9 cellular contexts compared by ENCODE assay signal in genomic region chr12:52691076-52691764, GRCh38. TPM values are rescaled to one million over a fixed set of nuclear protein-coding genes. Genes with fewer than 3 reads are reported as not detected.
DNase-seq lines count a peak whose midpoint lies in the region; ATAC-seq, FAIRE-seq and TF ChIP-seq lines count a peak whose summit lies in the region.
"Had no signal": no experiment of that assay in that cellular context is flagged by ENCODE, and none has a peak within 500 bp of the region (broad histone marks: within the 10 kb centered on the region; RNA-seq: fewer than 3 reads in every experiment).

No MANE protein-coding gene starts in this region.

- no peak overlapping the region for H3K9ac ChIP-seq in rectal smooth muscle tissue (ENCODE audit: low read length)
- H3K9ac ChIP-seq: KMS-11 had no signal

- FAIRE-seq in RCC 7860 (lab: Jason Lieb, UNC), result no peak

- peaks cover 29% of the 10 kb centered on the region for H3K4me1 Mint-ChIP-seq in activated CD8-positive, alpha-beta T cell treated with anti-CD3 and anti-CD28 coated beads, Interleukin-2, amount 10 ng/mL, durations not matched to agents 7 days and 5 days (ENCODE audit: low read depth)

- POLR2A ChIA-PET in activated CD8-positive, alpha-beta T cell treated with anti-CD3 and anti-CD28 coated beads, Interleukin-2, amount 10 ng/mL, durations not matched to agents 7 days and 5 days (lab: Charles Lee), result no interaction called here

- peaks cover 69% of the 10 kb centered on the region for H3K27me3 Mint-ChIP-seq in activated CD8-positive, alpha-beta T cell treated with anti-CD3 and anti-CD28 coated beads, Interleukin-2, amount 10 ng/mL, durations not matched to agents 7 days and 5 days (ENCODE audit: low read depth)

- no peaks in the 10 kb centered on the region for H3K36me3 ChIP-seq in rectal smooth muscle tissue (ENCODE audit: control insufficient read depth, insufficient read depth, low read length)

- H3K4me1 ChIP-seq in foreskin keratinocyte, result peaks cover 11% of the 10 kb centered on the region
- peaks cover 2% of the 10 kb centered on the region for H3K4me1 ChIP-seq in rectal smooth muscle tissue (ENCODE audit: control insufficient read depth, insufficient read depth, low read length)

- H3K4me3 Mint-ChIP-seq in activated CD8-positive, alpha-beta T cell treated with anti-CD3 and anti-CD28 coated beads, Interleukin-2, amount 10 ng/mL, durations not matched to agents 7 days and 5 days, result peak overlapping the region; percentile 64

- H3K27ac ChIP-seq in foreskin keratinocyte (no peak overlapping the region), rectal smooth muscle tissue (ENCODE audit: low read depth, low read length) (no peak overlapping the region)
- H3K27ac ChIP-seq: KMS-11 had no signal

- H3K27me3 ChIP-seq in foreskin keratinocyte (peaks cover 57% of the 10 kb centered on the region), rectal smooth muscle tissue (ENCODE audit: control insufficient read depth, insufficient read depth, low read length) (no peaks in the 10 kb centered on the region)

- no peaks in the 10 kb centered on the region for H3K9me3 Mint-ChIP-seq in activated CD8-positive, alpha-beta T cell treated with anti-CD3 and anti-CD28 coated beads, Interleukin-2, amount 10 ng/mL, durations not matched to agents 7 days and 5 days (ENCODE audit: insufficient read depth)

- CTCF ChIA-PET in activated CD8-positive, alpha-beta T cell treated with anti-CD3 and anti-CD28 coated beads, Interleukin-2, amount 10 ng/mL, durations not matched to agents 7 days and 5 days (lab: Charles Lee), result interaction anchor here (0.7 to 1.8 kb wide), 9 partner anchors 10 to 189 kb away, joined by 3 to 9 read pairs (median 4); no protein-coding TSS in a partner anchor

- no peak for TF ChIP-seq CTCF in foreskin keratinocyte (conservative IDR thresholded peaks at IDR 0.05)

- peak overlapping the region; percentile 62 for H3K4me3 ChIP-seq in rectal smooth muscle tissue (ENCODE audit: low read length)

- no peaks in the 10 kb centered on the region for H3K36me3 Mint-ChIP-seq in activated CD8-positive, alpha-beta T cell treated with anti-CD3 and anti-CD28 coated beads, Interleukin-2, amount 10 ng/mL, durations not matched to agents 7 days and 5 days (ENCODE audit: low read depth)

- peak; percentile 84 for ATAC-seq in activated CD8-positive, alpha-beta T cell treated with anti-CD3 and anti-CD28 coated beads, Interleukin-2, amount 10 ng/mL, durations not matched to agents 7 days and 5 days
- peak; percentile 20 for ATAC-seq in foreskin keratinocyte
- no peak for ATAC-seq in GM18907 (IDR thresholded peaks at IDR 0.05; ENCODE audit: unreplicated experiment)

- DNase-seq in NCI-H1417 treated with DMSO at 0.1 percent for 48 hours (lab: John Stamatoyannopoulos, UW) (peak; percentile 60), foreskin keratinocyte (no peak), RKO (ENCODE audit: low spot score) (no peak), medulla oblongata (ENCODE audit: extremely low spot score) (no peak), RCC 7860 (ENCODE audit: low spot score) (no peak)
- DNase-seq in activated CD8-positive, alpha-beta T cell treated with anti-CD3 and anti-CD28 coated beads, Interleukin-2, amount 10 ng/mL, durations not matched to agents 7 days and 5 days, result peak; percentile 54

- no peak overlapping the region for H3K27ac Mint-ChIP-seq in activated CD8-positive, alpha-beta T cell treated with anti-CD3 and anti-CD28 coated beads, Interleukin-2, amount 10 ng/mL, durations not matched to agents 7 days and 5 days

RNA-seq across cellular contexts. Expression of gene KRT1, which starts 11.0 kb away (rescaled TPM):
- total RNA-seq in activated CD8-positive, alpha-beta T cell treated with anti-CD3 and anti-CD28 coated beads, Interleukin-2, amount 10 ng/mL, durations not matched to agents 7 days and 5 days, result not detected
- 0.71 and 1.0 TPM in 2 replicates for total RNA-seq in foreskin keratinocyte
- polyA plus RNA-seq in foreskin keratinocyte, result 0.47 and 0.56 TPM in 2 replicates

RNA-seq across cellular contexts. Expression of gene KRT77, which starts 12.1 kb away (rescaled TPM):
- total RNA-seq in activated CD8-positive, alpha-beta T cell treated with anti-CD3 and anti-CD28 coated beads, Interleukin-2, amount 10 ng/mL, durations not matched to agents 7 days and 5 days, result not detected
- total RNA-seq in foreskin keratinocyte, result 0.03 TPM in 1 of 2 replicates, not detected in the other
- polyA plus RNA-seq in foreskin keratinocyte, result 0.01 TPM in 1 of 2 replicates, not detected in the other

RNA-seq across cellular contexts. Expression of gene KRT2, which starts 39.2 kb away (rescaled TPM):
- total RNA-seq in activated CD8-positive, alpha-beta T cell treated with anti-CD3 and anti-CD28 coated beads, Interleukin-2, amount 10 ng/mL, durations not matched to agents 7 days and 5 days, result under 1 TPM in 1 of 2 experiments, not detected in 1; 0.10 TPM
- total RNA-seq in foreskin keratinocyte, result not detected in 2 replicates
- polyA plus RNA-seq in foreskin keratinocyte, result not detected in 2 replicates

Comparison
In these comparisons a context has a peak if more than half of its experiments do, and no peak if none do; other contexts are left out.
1. DNase-seq: peak in NCI-H1417 treated with DMSO at 0.1 percent for 48 hours (single experiment) and activated CD8-positive, alpha-beta T cell treated with anti-CD3 and anti-CD28 coated beads, Interleukin-2, amount 10 ng/mL, durations not matched to agents 7 days and 5 days (single experiment); none in foreskin keratinocyte (0 of 2), RKO (single experiment), medulla oblongata (single experiment) and RCC 7860 (single experiment).